Comparison of ENCODE assay signal across 18 cellular contexts in the genomic region with DNA sequence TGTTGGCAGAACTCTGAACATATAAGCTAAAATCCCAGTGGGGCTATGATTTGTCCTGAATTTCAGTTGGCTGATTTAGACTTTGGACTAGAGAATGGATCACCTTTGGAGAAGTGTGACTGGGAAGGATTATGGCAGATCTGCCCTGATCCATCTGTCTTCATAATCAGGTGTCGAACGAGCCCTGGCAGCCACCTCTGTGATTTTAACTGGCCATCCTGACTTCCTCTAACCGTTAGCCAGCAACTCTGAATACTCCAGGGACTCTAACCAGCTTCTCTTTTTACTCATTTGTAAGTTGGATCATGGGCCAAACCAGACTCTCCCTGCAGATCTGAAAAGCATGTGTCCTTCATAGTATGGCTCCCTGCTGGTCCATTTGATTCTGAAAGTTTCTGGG. TPM values are rescaled to one million over a fixed set of nuclear protein-coding genes. Genes with fewer than 3 reads are reported as not detected.
"Had no signal": no experiment of that assay in that cellular context is flagged by ENCODE, and none has a peak within 500 bp of the region (broad histone marks: within the 10 kb centered on the region; RNA-seq: fewer than 3 reads in every experiment).

No MANE protein-coding gene starts in this region.

- H3K4me1 Mint-ChIP-seq: activated CD4-positive, alpha-beta T cell treated with anti-CD3 and anti-CD28 coated beads for 36 hours; activated naive CD8-positive, alpha-beta T cell treated with anti-CD3 and anti-CD28 coated beads, Interleukin-2, amount 10 ng/mL, durations not matched to agents 7 days and 5 days; activated T-helper 17 cell treated with anti-CD3 and anti-CD28 coated beads, Interleukin-2, amount 50 U/mL, for 72 hours; stimulated activated effector memory CD8-positive, alpha-beta T cell treated with anti-CD3 and anti-CD28 coated beads, Interleukin-12 subunit alpha, Interleukin-12 subunit beta, amount 100 ng/mL, for 72 hours had no signal

- H3K27ac Mint-ChIP-seq: activated CD4-positive, alpha-beta T cell treated with anti-CD3 and anti-CD28 coated beads for 36 hours; activated naive CD8-positive, alpha-beta T cell treated with anti-CD3 and anti-CD28 coated beads, Interleukin-2, amount 10 ng/mL, durations not matched to agents 7 days and 5 days; activated T-helper 17 cell treated with anti-CD3 and anti-CD28 coated beads, Interleukin-2, amount 50 U/mL, for 72 hours; stimulated activated effector memory CD8-positive, alpha-beta T cell treated with anti-CD3 and anti-CD28 coated beads, Interleukin-12 subunit alpha, Interleukin-12 subunit beta, amount 100 ng/mL, for 72 hours had no signal

- H3K4me3 Mint-ChIP-seq: activated CD4-positive, alpha-beta T cell treated with anti-CD3 and anti-CD28 coated beads for 36 hours; activated naive CD8-positive, alpha-beta T cell treated with anti-CD3 and anti-CD28 coated beads, Interleukin-2, amount 10 ng/mL, durations not matched to agents 7 days and 5 days; activated T-helper 17 cell treated with anti-CD3 and anti-CD28 coated beads, Interleukin-2, amount 50 U/mL, for 72 hours; brain; neural crest cell; stimulated activated effector memory CD8-positive, alpha-beta T cell treated with anti-CD3 and anti-CD28 coated beads, Interleukin-12 subunit alpha, Interleukin-12 subunit beta, amount 100 ng/mL, for 72 hours had no signal

- DNase-seq: activated CD4-positive, alpha-beta T cell treated with anti-CD3 and anti-CD28 coated beads for 36 hours; activated CD4-positive, alpha-beta T cell treated with anti-CD3 and anti-CD28 coated beads, Interleukin-2, amount 50 U/mL, for 48 hours; activated naive CD4-positive, alpha-beta T cell treated with Interleukin-2 at 50 U/mL for 16 hours; activated naive CD8-positive, alpha-beta T cell treated with anti-CD3 and anti-CD28 coated beads, Interleukin-2, amount 10 ng/mL, durations not matched to agents 7 days and 5 days; amygdala; cortex of kidney; hippocampal formation; midbrain; stimulated activated CD4-positive, alpha-beta T cell treated with anti-CD3 and anti-CD28 coated beads, Interleukin-4, amount 100 ng/mL, for 24 hours; stomach; T-helper 2 cell; upper lobe of left lung had no signal

- H3K4me3 ChIP-seq: prostate gland, stomach, upper lobe of left lung had no signal

- H3K9me3 Mint-ChIP-seq: activated naive CD8-positive, alpha-beta T cell treated with anti-CD3 and anti-CD28 coated beads, Interleukin-2, amount 10 ng/mL, durations not matched to agents 7 days and 5 days; activated T-helper 17 cell treated with anti-CD3 and anti-CD28 coated beads, Interleukin-2, amount 50 U/mL, for 72 hours; brain; neural crest cell; stimulated activated effector memory CD8-positive, alpha-beta T cell treated with anti-CD3 and anti-CD28 coated beads, Interleukin-12 subunit alpha, Interleukin-12 subunit beta, amount 100 ng/mL, for 72 hours had no signal

- H3K36me3 Mint-ChIP-seq: activated naive CD8-positive, alpha-beta T cell treated with anti-CD3 and anti-CD28 coated beads, Interleukin-2, amount 10 ng/mL, durations not matched to agents 7 days and 5 days; stimulated activated effector memory CD8-positive, alpha-beta T cell treated with anti-CD3 and anti-CD28 coated beads, Interleukin-12 subunit alpha, Interleukin-12 subunit beta, amount 100 ng/mL, for 72 hours had no signal

- H3K36me3 ChIP-seq: prostate gland, stomach, upper lobe of left lung had no signal

- H3K27me3 Mint-ChIP-seq: brain had no signal

- H3K27ac ChIP-seq: prostate gland, stomach, upper lobe of left lung had no signal

- H3K9me3 ChIP-seq: prostate gland, stomach, upper lobe of left lung had no signal

- H3K27me3 ChIP-seq: upper lobe of left lung had no signal

- H3K4me1 ChIP-seq: prostate gland, upper lobe of left lung had no signal

RNA-seq across cellular contexts. Expression of a gene that starts 32.0 kb away (rescaled TPM):
- total RNA-seq: activated naive CD8-positive, alpha-beta T cell treated with anti-CD3 and anti-CD28 coated beads, Interleukin-2, amount 10 ng/mL, durations not matched to agents 7 days and 5 days; glomerular endothelial cell had no signal
